In the genomic region with DNA sequence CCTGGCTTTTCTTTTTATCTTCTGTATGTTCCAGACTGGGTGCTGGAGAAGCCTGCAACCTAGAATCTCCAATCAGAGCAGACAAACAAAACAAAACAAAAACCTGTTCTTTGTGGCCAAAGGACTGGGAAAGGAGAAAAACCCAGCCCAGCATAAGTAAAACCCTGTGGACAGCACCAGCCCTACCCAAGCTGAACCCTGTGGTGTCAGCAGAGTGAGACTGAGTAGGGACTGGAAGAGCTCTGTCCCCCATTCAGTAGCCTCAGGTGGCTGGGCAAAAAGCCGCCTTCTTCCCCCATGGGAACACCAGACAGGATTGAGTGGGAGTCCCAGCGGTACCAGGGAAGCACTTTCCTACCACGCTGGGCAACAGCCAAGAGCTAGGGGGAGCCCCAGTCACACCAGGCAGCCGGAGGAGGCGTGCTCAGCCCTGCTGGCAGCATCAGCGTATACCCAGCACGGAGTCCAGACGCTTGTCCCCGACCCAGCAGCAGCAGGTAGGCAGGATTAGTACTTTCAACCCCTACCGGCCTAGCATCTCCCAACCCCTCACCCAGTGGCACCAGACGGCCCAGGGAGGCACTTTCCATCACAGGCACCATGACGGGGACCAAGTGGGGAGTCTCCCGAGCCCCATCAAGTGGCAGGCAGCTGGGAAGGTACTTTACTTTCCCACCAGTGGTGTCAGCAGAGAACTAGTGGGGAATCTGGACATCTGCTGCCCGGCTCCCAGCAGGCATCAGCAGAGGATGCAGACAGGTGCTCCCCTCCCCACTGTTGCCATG, we compare ENCODE assay signal across 8 cellular contexts. TPM values are rescaled to one million over a fixed set of nuclear protein-coding genes. Genes with fewer than 3 reads are reported as not detected.
A peak's percentile ranks its signal among the peaks of the same experiment; 100 is the strongest.
DNase-seq lines count a peak whose midpoint lies in the region; ATAC-seq and TF ChIP-seq lines count a peak whose summit lies in the region.

No MANE protein-coding gene starts in this region.

- H3K4me3 Mint-ChIP-seq in activated B cell treated with CpG ODN at 0.5 μM for 24 hours (peak overlapping the region; percentile 73), chondrocyte (ENCODE audit: unreplicated experiment) (peak overlapping the region; percentile 77)

- POLR2A ChIA-PET in AG04450 (lab: Yijun Ruan, JAX) (interaction anchor here (1.5 kb wide), 1 partner anchor 67 kb away, joined by 3 read pairs; the partner anchor contains the start of gene RP2), activated B cell treated with CpG ODN at 0.5 μM for 24 hours (lab: Charles Lee) (interaction anchor here (1.1 kb wide), 1 partner anchor 75 kb away, joined by 3 read pairs; no protein-coding TSS in a partner anchor)

- peak; percentile 11 for DNase-seq in AG04450 (ENCODE audit: low read depth, low spot score)
- peak; percentile 94 for DNase-seq in NCI-H2171 treated with DMSO at 0.1 percent for 48 hours (lab: John Stamatoyannopoulos, UW)
- peak; percentile 54 for DNase-seq in activated B cell treated with CpG ODN at 0.5 μM for 24 hours
- DNase-seq in chondrocyte (ENCODE audit: low spot score): peak; percentile 93
- DNase-seq in kidney glomerular epithelial cell (lab: John Stamatoyannopoulos, UW): peak; percentile 49
- DNase-seq in stimulated activated CD4-positive, alpha-beta T cell treated with anti-CD3 and anti-CD28 coated beads, Interleukin-15, amount 100 ng/mL, for 48 hours (ENCODE audit: low read depth in 2 of 2): peak; percentile 4 to 35

- H3K4me3 ChIP-seq in AG04450 (ENCODE audit: low read depth, low read length): peak overlapping the region; percentile 73

- TF ChIP-seq CTCF in AG04450 (IDR thresholded peaks at IDR 0.05; ENCODE audit: low read depth, low read length) (peak; percentile 59), activated B cell treated with CpG ODN at 0.5 μM for 24 hours (IDR thresholded peaks at IDR 0.05) (no peak), chondrocyte (IDR thresholded peaks at IDR 0.05) (peak; percentile 84)

- intact Hi-C loops in activated B cell treated with CpG ODN at 0.5 μM for 24 hours (cut with micrococcal nuclease): loop anchor here (1.0 to 5.0 kb wide), 6 partner anchors 9 to 619 kb away; partner anchors contain the start of genes JADE3 and SLC9A7

- H3K27ac ChIP-seq in AG04450 (ENCODE audit: low read depth, low read length): no peak overlapping the region

- peak; percentile 96 for ATAC-seq in GM18867 (IDR thresholded peaks at IDR 0.05; ENCODE audit: unreplicated experiment)
- ATAC-seq in HG03139 (IDR thresholded peaks at IDR 0.05; ENCODE audit: unreplicated experiment): peak; percentile 86
- peak; percentile 99 for ATAC-seq in activated B cell treated with CpG ODN at 0.5 μM for 24 hours (ENCODE audit: low read depth)

- no peaks in the 10 kb centered on the region for H3K27me3 ChIP-seq in AG04450 (ENCODE audit: control insufficient read depth, insufficient read depth, low read length)

- H3K9me3 Mint-ChIP-seq in activated B cell treated with CpG ODN at 0.5 μM for 24 hours (no peaks in the 10 kb centered on the region), chondrocyte (ENCODE audit: low read depth) (no peaks in the 10 kb centered on the region)

- H3K4me1 Mint-ChIP-seq in activated B cell treated with CpG ODN at 0.5 μM for 24 hours: peaks cover 5% of the 10 kb centered on the region
- no peaks in the 10 kb centered on the region for H3K4me1 Mint-ChIP-seq in chondrocyte (ENCODE audit: low read depth)

- no peaks in the 10 kb centered on the region for H3K9me3 ChIP-seq in AG04450 (ENCODE audit: control insufficient read depth, insufficient read depth, low read length)

- CTCF ChIA-PET in AG04450 (lab: Charles Lee) (interaction anchor here (0.6 to 2.8 kb wide), 26 partner anchors 9 to 214 kb away, joined by 3 to 30 read pairs (median 6); partner anchors contain the start of gene JADE3), activated B cell treated with CpG ODN at 0.5 μM for 24 hours (lab: Charles Lee) (interaction anchor here (1.0 to 3.0 kb wide), 20 partner anchors 10 to 620 kb away, joined by 3 to 18 read pairs (median 4); no protein-coding TSS in a partner anchor)

- H3K27ac Mint-ChIP-seq in activated B cell treated with CpG ODN at 0.5 μM for 24 hours: peak overlapping the region; percentile 35
- peak overlapping the region; percentile 32 for H3K27ac Mint-ChIP-seq in chondrocyte (ENCODE audit: unreplicated experiment)

- H3K36me3 Mint-ChIP-seq in activated B cell treated with CpG ODN at 0.5 μM for 24 hours (ENCODE audit: low read depth) (no peaks in the 10 kb centered on the region), chondrocyte (ENCODE audit: low read depth) (no peaks in the 10 kb centered on the region)

- H3K27me3 Mint-ChIP-seq in activated B cell treated with CpG ODN at 0.5 μM for 24 hours (no peaks in the 10 kb centered on the region), chondrocyte (ENCODE audit: low read depth) (no peaks in the 10 kb centered on the region)

RNA-seq across cellular contexts. Expression of gene JADE3, which starts 8.6 kb away (rescaled TPM):
- 6.5 and 7.7 TPM in 2 replicates for polyA plus RNA-seq in AG04450 (2011; rRNA removed)
- 5.8 TPM in 2 replicates for polyA minus RNA-seq in AG04450 (2011; rRNA and poly(A)+ RNA removed)
- 45.3 and 48.4 TPM in 2 replicates for total RNA-seq in activated B cell treated with CpG ODN at 0.5 μM for 24 hours
- 8.2 to 11.7 TPM (median 10.6 TPM) in 3 replicates for total RNA-seq in chondrocyte

Comparison
In these comparisons a context has a peak if more than half of its experiments do, and no peak if none do; other contexts are left out.
1. DNase-seq: peak in every context shown above with its lines; median percentile 94 in NCI-H2171 treated with DMSO at 0.1 percent for 48 hours; 93 in chondrocyte; 54 in activated B cell treated with CpG ODN at 0.5 μM for 24 hours; 49 in kidney glomerular epithelial cell; 20 in stimulated activated CD4-positive, alpha-beta T cell treated with anti-CD3 and anti-CD28 coated beads, Interleukin-15, amount 100 ng/mL, for 48 hours; 11 in AG04450.